Comparison of ENCODE assay signal across 21 cellular contexts in the genomic region with DNA sequence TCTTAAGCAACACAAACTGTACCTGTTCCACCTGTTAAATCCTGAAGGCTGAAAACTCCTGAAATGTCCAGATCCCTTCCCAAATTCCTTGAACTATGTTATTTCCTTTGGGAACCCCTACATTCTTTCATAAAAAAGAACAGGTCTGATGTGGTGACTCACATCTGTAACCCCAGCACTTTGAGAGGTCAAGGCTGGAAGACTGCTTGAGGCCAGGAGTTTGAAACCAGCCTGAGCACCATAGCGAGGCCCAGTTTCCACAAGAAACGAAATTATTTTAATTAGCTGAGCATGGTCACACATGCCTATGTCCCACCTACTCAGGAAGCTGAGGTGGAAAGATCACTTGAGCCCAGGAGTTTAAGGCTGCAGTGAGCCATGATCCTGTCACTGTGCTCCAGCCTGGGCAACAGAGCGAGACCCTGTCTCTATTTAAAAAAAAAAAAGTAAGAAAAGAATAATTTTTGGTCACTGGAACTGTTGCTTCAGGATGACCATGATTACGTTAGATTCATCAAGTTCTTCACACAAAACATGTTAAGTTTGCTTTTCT.
"Had no signal": no experiment of that assay in that cellular context is flagged by ENCODE, and none has a peak within 500 bp of the region (broad histone marks: within the 10 kb centered on the region; RNA-seq: fewer than 3 reads in every experiment).

No MANE protein-coding gene starts in this region.

- H3K9me3 ChIP-seq: gastroesophageal sphincter, heart left ventricle, neutrophil, pancreas, testis, upper lobe of left lung had no signal

- FAIRE-seq: pancreas had no signal

- H3K27ac ChIP-seq: coronary artery, gastroesophageal sphincter, heart left ventricle, neutrophil, pancreas, testis, upper lobe of left lung had no signal

- ATAC-seq: esophagus mucosa; gastroesophageal sphincter; heart left ventricle; left ventricle myocardium superior; natural killer cell; pancreas; sciatic nerve; stimulated activated effector memory CD8-positive, alpha-beta T cell treated with anti-CD3 and anti-CD28 coated beads, Interleukin-12 subunit alpha, Interleukin-12 subunit beta, amount 100 ng/mL, for 72 hours had no signal

- H3K27me3 ChIP-seq: gastroesophageal sphincter, heart left ventricle, pancreas, testis, upper lobe of left lung had no signal

- H3K4me1 ChIP-seq: testis had no signal

- H3K4me3 ChIP-seq: coronary artery, gastroesophageal sphincter, heart left ventricle, pancreas, testis, upper lobe of left lung had no signal

- H3K36me3 ChIP-seq: gastroesophageal sphincter, heart left ventricle, neutrophil, pancreas, upper lobe of left lung had no signal

- DNase-seq: activated CD4-positive, CD25-positive, alpha-beta regulatory T cell treated with anti-CD3 and anti-CD28 coated beads, Interleukin-2, amount 50 U/mL, for 72 hours; activated CD8-positive, alpha-beta memory T cell treated with anti-CD3 and anti-CD28 coated beads for 24 hours; activated CD8-positive, alpha-beta memory T cell treated with anti-CD3 and anti-CD28 coated beads, Interleukin-2, amount 50 U/mL, for 48 hours; activated effector memory CD4-positive, alpha-beta T cell treated with Interleukin-2 at 50 U/mL for 16 hours; activated naive CD4-positive, alpha-beta T cell treated with anti-CD3 and anti-CD28 coated beads, Interleukin-2, amount 10 ng/mL, durations not matched to agents 7 days and 5 days; activated T-cell treated with anti-CD3 and anti-CD28 coated beads, Interleukin-2, amount 50 U/mL, for 48 hours; aorta; heart left ventricle; left ventricle myocardium superior; natural killer cell; pancreas; stimulated activated CD4-positive, alpha-beta T cell treated with anti-CD3 and anti-CD28 coated beads, Interleukin-4, amount 100 ng/mL, for 24 hours; T-helper 1 cell; testis; upper lobe of left lung had no signal
